In the genomic region with DNA sequence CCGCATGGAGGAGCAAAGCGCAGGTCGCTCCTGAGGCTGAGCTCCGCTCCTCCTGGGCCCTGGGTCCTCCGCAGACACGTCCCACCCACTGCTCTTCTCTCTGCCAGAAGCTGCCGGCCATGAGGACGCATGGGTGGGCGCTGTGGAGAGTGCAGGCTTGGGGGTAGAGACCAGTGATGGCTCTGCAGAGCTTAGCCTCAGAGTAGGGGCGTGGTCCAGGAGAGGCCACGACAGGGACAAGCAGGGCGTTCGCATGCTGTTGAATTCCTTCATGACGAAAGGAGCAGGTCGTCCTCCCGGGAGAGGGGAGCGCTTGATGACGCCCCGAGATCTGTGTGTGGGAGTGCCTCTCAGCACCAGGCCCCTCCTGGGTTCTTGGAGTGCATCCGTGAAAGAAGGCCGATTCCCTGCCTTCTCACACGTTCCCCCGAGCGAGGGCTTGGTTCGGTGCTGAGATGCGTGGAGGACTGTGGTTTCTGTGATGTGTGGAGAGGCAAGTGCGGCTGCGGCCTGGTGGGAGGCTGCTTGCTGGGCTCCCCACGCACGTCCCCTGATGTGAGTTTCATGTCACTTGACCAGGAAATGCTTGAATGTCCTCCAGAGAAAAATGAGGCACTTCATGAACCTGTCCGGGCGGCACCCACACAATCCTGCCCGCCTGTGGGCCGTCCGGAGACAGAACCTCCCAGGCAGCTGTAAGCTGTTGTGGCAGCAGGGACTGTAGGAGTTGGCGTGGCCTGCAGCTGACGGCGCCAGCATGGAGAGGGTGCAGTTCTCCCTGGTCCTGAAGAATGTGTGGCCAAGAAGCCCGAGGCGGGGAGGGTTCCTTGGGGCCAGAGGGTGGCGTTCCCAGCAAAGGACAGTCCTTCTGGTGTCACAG, we compare ENCODE assay signal across 1 cellular context.
TF ChIP-seq lines count a peak whose summit lies in the region.

No MANE protein-coding gene starts in this region.

TF ChIP-seq in HEK293, 187 proteins besides CTCF, POLR2A, EP300 and RAD21 (continued from another document):
- TF ChIP-seq REST (tag by site-specific recombination; IDR thresholded peaks at IDR 0.05): peak; percentile 66
- no peak for TF ChIP-seq ZNF121 (tag by site-specific recombination; IDR thresholded peaks at IDR 0.05)
- TF ChIP-seq ZNF324 (tag by site-specific recombination; IDR thresholded peaks at IDR 0.05): no peak
TF ChIP-seq in HEK293: peak in this region for 13.
